Comparison of ENCODE assay signal across 1 cellular context in genomic region chr12:49890096-49890461, GRCh38.
TF ChIP-seq lines count a peak whose summit lies in the region.

No MANE protein-coding gene starts in this region.

TF ChIP-seq in HEK293, 187 proteins besides CTCF, POLR2A, EP300 and RAD21 (continued from another document):
- TF ChIP-seq ZFP41 (tag by site-specific recombination; IDR thresholded peaks at IDR 0.05; ENCODE audit: borderline replicate concordance), result no peak
